ENCODE assay signal across 1 cellular context in the genomic region with DNA sequence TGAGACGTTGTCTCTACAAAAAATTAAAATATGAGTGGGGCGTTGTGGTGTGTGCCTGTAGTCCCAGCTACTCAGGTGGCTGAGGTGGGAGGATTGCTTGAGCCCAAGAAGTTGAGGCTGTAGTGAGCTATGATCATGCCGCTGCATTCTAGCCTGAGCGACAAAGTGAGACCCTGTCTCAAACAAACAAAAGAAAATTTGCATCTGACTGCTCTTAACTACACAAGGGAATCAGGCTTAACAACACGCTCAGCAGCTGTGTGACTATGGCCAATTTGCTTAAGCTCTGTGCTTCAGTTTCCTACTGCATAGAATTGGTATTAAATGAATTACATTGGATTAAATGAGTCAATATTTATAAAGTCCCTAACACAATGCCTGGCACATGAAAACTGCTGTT.
TF ChIP-seq lines count a peak whose summit lies in the region.

No MANE protein-coding gene starts in this region.

TF ChIP-seq in H1, 55 proteins besides CTCF, POLR2A, EP300 and RAD21:
- peak; percentile 72 for TF ChIP-seq NANOG (IDR thresholded peaks at IDR 0.05; ENCODE audit: insufficient read depth, low read depth, low read length, poor library complexity, severe bottlenecking)
- TF ChIP-seq JUN (IDR thresholded peaks at IDR 0.05; ENCODE audit: low read depth, low read length): no peak
- 0 out of 2 replicates have a peak, but pooled peaks have one; percentile 37 for TF ChIP-seq TCF12 (IDR thresholded peaks at IDR 0.05; ENCODE audit: low read depth, low read length)
- no peak for TF ChIP-seq SP4 (IDR thresholded peaks at IDR 0.05; ENCODE audit: low read length)
- TF ChIP-seq ZNF274 (IDR thresholded peaks at IDR 0.05; ENCODE audit: borderline replicate concordance, extremely low read depth, low read length): no peak
- no peak for TF ChIP-seq TAF7 (optimal IDR thresholded peaks at IDR 0.05; ENCODE audit: borderline replicate concordance, low read depth, low read length)
- TF ChIP-seq CREB1 (IDR thresholded peaks at IDR 0.05): no peak
- 0 out of 2 replicates have a peak, but pooled peaks have one; percentile 26 for TF ChIP-seq SP1 (IDR thresholded peaks at IDR 0.05; ENCODE audit: low read depth, low read length)
- TF ChIP-seq, protein P1, sequence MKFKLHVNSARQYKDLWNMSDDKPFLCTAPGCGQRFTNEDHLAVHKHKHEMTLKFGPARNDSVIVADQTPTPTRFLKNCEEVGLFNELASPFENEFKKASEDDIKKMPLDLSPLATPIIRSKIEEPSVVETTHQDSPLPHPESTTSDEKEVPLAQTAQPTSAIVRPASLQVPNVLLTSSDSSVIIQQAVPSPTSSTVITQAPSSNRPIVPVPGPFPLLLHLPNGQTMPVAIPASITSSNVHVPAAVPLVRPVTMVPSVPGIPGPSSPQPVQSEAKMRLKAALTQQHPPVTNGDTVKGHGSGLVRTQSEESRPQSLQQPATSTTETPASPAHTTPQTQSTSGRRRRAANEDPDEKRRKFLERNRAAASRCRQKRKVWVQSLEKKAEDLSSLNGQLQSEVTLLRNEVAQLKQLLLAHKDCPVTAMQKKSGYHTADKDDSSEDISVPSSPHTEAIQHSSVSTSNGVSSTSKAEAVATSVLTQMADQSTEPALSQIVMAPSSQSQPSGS (IDR thresholded peaks at IDR 0.05; ENCODE audit: low read length): no peak
